8 cellular contexts compared by ENCODE assay signal in the genomic region with DNA sequence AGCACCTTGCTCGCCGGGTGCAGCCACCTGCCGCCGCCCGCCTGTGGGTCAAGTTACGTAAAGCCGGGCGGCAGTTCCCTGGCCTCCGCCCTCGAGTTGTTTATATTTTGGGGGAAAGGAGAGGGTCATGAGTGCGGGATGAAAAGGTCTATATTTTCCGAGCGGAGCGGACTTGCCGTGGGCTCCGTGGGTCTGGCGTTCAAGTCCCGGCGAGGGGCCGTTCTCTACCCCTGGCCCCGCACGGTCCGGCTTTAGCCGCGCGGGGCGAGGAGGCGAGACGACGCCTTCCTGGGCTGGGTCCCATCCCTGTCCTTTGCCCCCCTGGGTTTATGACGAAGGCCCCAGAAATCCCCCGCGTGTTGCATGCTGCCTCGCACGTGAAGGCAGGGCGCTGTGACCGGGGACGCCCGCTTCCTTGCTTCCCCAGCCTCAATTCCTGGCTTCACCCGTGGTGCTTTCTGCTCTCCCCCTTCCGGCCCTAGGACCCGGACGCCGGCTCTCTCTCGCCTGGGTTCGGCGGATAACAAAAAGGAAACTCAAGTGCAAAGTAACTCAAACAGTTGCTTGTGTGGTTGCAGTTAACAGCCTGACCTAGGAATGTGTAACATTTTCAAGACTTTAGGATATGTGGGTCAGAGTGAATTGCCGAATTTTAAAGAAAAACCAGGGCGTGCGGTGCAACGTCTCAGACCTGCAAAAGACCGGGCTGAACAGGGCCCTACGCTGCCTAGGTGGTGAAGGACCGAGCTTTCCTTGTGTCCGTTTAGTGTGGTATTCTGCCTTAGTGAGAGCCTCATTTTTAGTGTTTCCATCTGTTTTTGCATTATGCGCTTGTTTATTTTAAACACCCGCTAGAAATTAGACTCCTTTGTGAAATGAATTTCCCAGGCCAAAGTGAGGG. TPM values are rescaled to one million over a fixed set of nuclear protein-coding genes. Genes with fewer than 3 reads are reported as not detected.
DNase-seq lines count a peak whose midpoint lies in the region; ATAC-seq, FAIRE-seq and TF ChIP-seq lines count a peak whose summit lies in the region.

No MANE protein-coding gene starts in this region.

- WGBS in pancreas, 2 donors, result 1% methylated on average over 56 to 57 of the region's 57 CpGs
- 1% methylated on average over 10 to 22 of the region's 57 CpGs for WGBS in transverse colon (ENCODE audit: low coverage in 1 of 2), 2 donors

- intact Hi-C loops in head of caudate nucleus (cut with DNase I), result no loop called here
- intact Hi-C loops in pancreas (cut with DNase I), result no loop called here
- intact Hi-C loops in transverse colon (cut with DNase I; ENCODE audit: low total_unique reads), result no loop called here

- peak overlapping the region; percentile 71 for H3K4me3 ChIP-seq in SJCRH30
- H3K4me3 ChIP-seq in pancreas, result peak overlapping the region; percentile 62 to 80 (median 68)
- H3K4me3 ChIP-seq in transverse colon, result peak overlapping the region; percentile 50 to 84 (median 70)

- TF ChIP-seq CTCF in pancreas (IDR thresholded peaks at IDR 0.05), result no peak
- no peak for TF ChIP-seq CTCF in transverse colon (IDR thresholded peaks at IDR 0.05)

- H3K9me3 ChIP-seq in SJCRH30 (replicated peaks), result no peaks in the 10 kb centered on the region
- no peaks in the 10 kb centered on the region for H3K9me3 ChIP-seq in pancreas
- H3K9me3 ChIP-seq in transverse colon, result no peaks in the 10 kb centered on the region

- no peak for TF ChIP-seq POLR2A in transverse colon (IDR thresholded peaks at IDR 0.05)

- ATAC-seq in HG03354 (IDR thresholded peaks at IDR 0.05; ENCODE audit: poor library complexity, severe bottlenecking, unreplicated experiment) (peak; percentile 26), pancreas (peak; percentile 27 to 55 (median 46))

- no peaks in the 10 kb centered on the region for H3K36me3 ChIP-seq in SJCRH30
- no peaks in the 10 kb centered on the region for H3K36me3 ChIP-seq in pancreas
- H3K36me3 ChIP-seq in transverse colon, result no peaks in the 10 kb centered on the region

- peak overlapping the region; percentile 0; the same call in 1 of the 2 replicates for H3K27ac ChIP-seq in SJCRH30
- peak overlapping the region; percentile 41 to 80 (median 69) for H3K27ac ChIP-seq in pancreas
- H3K27ac ChIP-seq in transverse colon, result peak overlapping the region; percentile 86 to 92 (median 90)

- no peak for TF ChIP-seq EP300 in transverse colon (IDR thresholded peaks at IDR 0.05; ENCODE audit: low read depth)

- in situ Hi-C loops in transverse colon (cut with MboI; ENCODE audit: low pct_ligation_motif_present in 1 of 4, low pct_unique_long_range_greater_than_20kb in 1 of 4, low sequenced_read_pairs in 3 of 4), result no loop called here

- DNase-seq in SIG-M5 treated with dmso at 0.1 percent for 504 hours (lab: John Stamatoyannopoulos, UW; ENCODE audit: unreplicated experiment) (peak; percentile 28), SIG-M5 (lab: John Stamatoyannopoulos, UW) (no peak), SJCRH30 (peak; percentile 61 to 67), head of caudate nucleus (peak in 38 of 42 donors; percentile 11 to 65 (median 36)), pancreas (peak; percentile 33 to 77 (median 38)), transverse colon (peak; percentile 53)
- DNase-seq in activated naive CD4-positive, alpha-beta T cell treated with Interleukin-2 at 50 U/mL for 16 hours, result peak; percentile 58

- no peaks in the 10 kb centered on the region for H3K27me3 ChIP-seq in SJCRH30
- H3K27me3 ChIP-seq in pancreas, result no peaks in the 10 kb centered on the region
- no peaks in the 10 kb centered on the region for H3K27me3 ChIP-seq in transverse colon

- H3K4me1 ChIP-seq in SJCRH30 (no peaks in the 10 kb centered on the region), pancreas (peaks cover 2 to 15% (median 10%) of the 10 kb centered on the region in 3 donors), transverse colon (peaks cover 0 to 34% (median 16%) of the 10 kb centered on the region in 4 donors)

- no peak for FAIRE-seq in pancreas (lab: Jason Lieb, UNC)

RNA-seq across cellular contexts. Expression of a gene that starts 0.8 kb away (rescaled TPM):
- 21.5 and 34.8 TPM in 2 replicates for total RNA-seq in SJCRH30 (2014; rRNA removed; shearing (Covaris generic))
- total RNA-seq in pancreas (10 to 100 TPM in 5 of 6 donors, 1 to 10 TPM in 1; 7.4 to 19.0 (median 15.6) TPM), transverse colon (100 to 1,000 TPM in 3 of 4 donors, 10 to 100 TPM in 1; 88.8 to 148 (median 115) TPM)
- 10 to 100 TPM; 13.6 to 19.1 TPM for polyA plus RNA-seq in pancreas

Comparison
In these comparisons a context has a peak if more than half of its experiments do, and no peak if none do; other contexts are left out.
1. H3K27ac ChIP-seq: peak in every context shown above with its lines; median percentile 90 in transverse colon; 69 in pancreas; 0 in SJCRH30.